In genomic region chr14:29016050-29016900, GRCh38 we compare ENCODE assay signal across 8 cellular contexts.
DNase-seq lines count a peak whose midpoint lies in the region; ATAC-seq and TF ChIP-seq lines count a peak whose summit lies in the region.

No MANE protein-coding gene starts in this region.

- CTCF ChIA-PET in CD4-positive, alpha-beta memory T cell (lab: Charles Lee; ENCODE audit: partially characterized antibody), result no interaction called here

- H3K4me3 ChIP-seq in CD4-positive, alpha-beta memory T cell (ENCODE audit: low read length in 2 of 2), result no peak overlapping the region
- no peak overlapping the region for H3K4me3 ChIP-seq in coronary artery

- H3K27me3 Mint-ChIP-seq in chondrocyte (ENCODE audit: low read depth) (peaks cover 5% of the 10 kb centered on the region), nephron (ENCODE audit: low read depth) (no peaks in the 10 kb centered on the region)
- no peaks in the 10 kb centered on the region for H3K27me3 Mint-ChIP-seq in CD4-positive, alpha-beta memory T cell

- H3K27ac Mint-ChIP-seq in chondrocyte (ENCODE audit: unreplicated experiment), result no peak overlapping the region
- no peak overlapping the region for H3K27ac Mint-ChIP-seq in nephron
- H3K27ac Mint-ChIP-seq in CD4-positive, alpha-beta memory T cell, result no peak overlapping the region

- H3K36me3 Mint-ChIP-seq in chondrocyte (ENCODE audit: low read depth) (no peaks in the 10 kb centered on the region), nephron (ENCODE audit: low read depth) (no peaks in the 10 kb centered on the region)
- no peaks in the 10 kb centered on the region for H3K36me3 Mint-ChIP-seq in CD4-positive, alpha-beta memory T cell

- H3K36me3 ChIP-seq in CD4-positive, alpha-beta memory T cell (ENCODE audit: insufficient read depth, low read length), result no peaks in the 10 kb centered on the region

- ATAC-seq in GM18867 (IDR thresholded peaks at IDR 0.05; ENCODE audit: unreplicated experiment) (peak; percentile 52), GM21528 (IDR thresholded peaks at IDR 0.05; ENCODE audit: low FRiP score, unreplicated experiment) (no peak)

- no peaks in the 10 kb centered on the region for H3K27me3 ChIP-seq in CD4-positive, alpha-beta memory T cell (ENCODE audit: insufficient read depth, low read length)

- H3K9me3 ChIP-seq in CD4-positive, alpha-beta memory T cell (ENCODE audit: control insufficient read depth in 1 of 2, low read length in 2 of 2), result no peaks in the 10 kb centered on the region

- H3K27ac ChIP-seq in CD4-positive, alpha-beta memory T cell (ENCODE audit: low read depth, low read length), result no peak overlapping the region
- no peak overlapping the region for H3K27ac ChIP-seq in coronary artery

- H3K9me3 Mint-ChIP-seq in chondrocyte (ENCODE audit: low read depth), result peaks cover 6% of the 10 kb centered on the region
- peaks cover 1% of the 10 kb centered on the region for H3K9me3 Mint-ChIP-seq in nephron
- H3K9me3 Mint-ChIP-seq in CD4-positive, alpha-beta memory T cell, result peaks cover 0 to 13% (median 4%) of the 10 kb centered on the region in 8 donors

- TF ChIP-seq CTCF in chondrocyte (IDR thresholded peaks at IDR 0.05) (peak; percentile 78), nephron (IDR thresholded peaks at IDR 0.05; ENCODE audit: unreplicated experiment in 3 of 3) (peak; percentile 71 to 75 (median 75)), coronary artery (IDR thresholded peaks at IDR 0.05) (no peak)

- intact Hi-C loops in CD4-positive, alpha-beta memory T cell (cut with micrococcal nuclease), result no loop called here

- POLR2A ChIA-PET in CD4-positive, alpha-beta memory T cell (lab: Charles Lee; ENCODE audit: partially characterized antibody), result no interaction called here

- H3K4me1 ChIP-seq in CD4-positive, alpha-beta memory T cell (ENCODE audit: insufficient read depth, low read length), result no peaks in the 10 kb centered on the region

- H3K4me1 Mint-ChIP-seq in chondrocyte (ENCODE audit: low read depth), result no peaks in the 10 kb centered on the region
- no peaks in the 10 kb centered on the region for H3K4me1 Mint-ChIP-seq in nephron
- H3K4me1 Mint-ChIP-seq in CD4-positive, alpha-beta memory T cell, result no peaks in the 10 kb centered on the region

- peak; percentile 22 for DNase-seq in AG20443 (ENCODE audit: low spot score)
- peak; percentile 70 for DNase-seq in NCI-H2171 treated with DMSO at 0.1 percent for 48 hours (lab: John Stamatoyannopoulos, UW)
- no peak for DNase-seq in chondrocyte (ENCODE audit: low spot score)
- DNase-seq in CD4-positive, alpha-beta memory T cell, result no peak
- no peak for DNase-seq in coronary artery (ENCODE audit: low spot score)

- H3K4me3 Mint-ChIP-seq in chondrocyte (ENCODE audit: unreplicated experiment) (no peak overlapping the region), nephron (no peak overlapping the region)
- H3K4me3 Mint-ChIP-seq in CD4-positive, alpha-beta memory T cell, result no peak overlapping the region

Comparison
In these comparisons a context has a peak if more than half of its experiments do, and no peak if none do; other contexts are left out.
1. DNase-seq: peak in AG20443 (single experiment) and NCI-H2171 treated with DMSO at 0.1 percent for 48 hours (single experiment); none in chondrocyte (single experiment), CD4-positive, alpha-beta memory T cell (0 of 5) and coronary artery (single experiment).